ENCODE assay signal across 1 cellular context in genomic region chr4:87030606-87031441, GRCh38.
TF ChIP-seq lines count a peak whose summit lies in the region.

No MANE protein-coding gene starts in this region.

TF ChIP-seq in K562, 482 proteins besides CTCF, POLR2A, EP300 and RAD21 (continued from another document):
- TF ChIP-seq TSHZ1 (CRISPR knock-in tag; IDR thresholded peaks at IDR 0.05) = no peak
- no peak for TF ChIP-seq DEAF1 (CRISPR knock-in tag; IDR thresholded peaks at IDR 0.05)
- peak; percentile 31; the same call in 1 of the 2 replicates for TF ChIP-seq TCF3 (CRISPR knock-in tag; IDR thresholded peaks at IDR 0.05)
- TF ChIP-seq MECOM (CRISPR knock-in tag; IDR thresholded peaks at IDR 0.05) = 0 out of 2 replicates have a peak, but pooled peaks have one; percentile 50
- TF ChIP-seq E2F4 (CRISPR knock-in tag; IDR thresholded peaks at IDR 0.05; ENCODE audit: low read depth) = no peak
- TF ChIP-seq NKRF (IDR thresholded peaks at IDR 0.05; ENCODE audit: borderline replicate concordance) = peak; percentile 87
- TF ChIP-seq EWSR1 (IDR thresholded peaks at IDR 0.05; ENCODE audit: borderline replicate concordance, low read depth, partially characterized antibody) = no peak
- no peak for TF ChIP-seq CREB3 (tag; conservative IDR thresholded peaks at IDR 0.05; ENCODE audit: low read depth)
- no peak for TF ChIP-seq HINFP (tag; conservative IDR thresholded peaks at IDR 0.05; ENCODE audit: low read depth)
- peak; percentile 85 for TF ChIP-seq EGR1 (conservative IDR thresholded peaks at IDR 0.05)
- TF ChIP-seq MNT (conservative IDR thresholded peaks at IDR 0.05) = peak; percentile 97 to 99
- no peak for TF ChIP-seq CBX5 (IDR thresholded peaks at IDR 0.05; ENCODE audit: borderline replicate concordance, low read depth)
- TF ChIP-seq ZNF507 (tag; conservative IDR thresholded peaks at IDR 0.05) = no peak
- no peak for TF ChIP-seq MEF2D (tag; conservative IDR thresholded peaks at IDR 0.05; ENCODE audit: low read depth)
- TF ChIP-seq KLF16 (IDR thresholded peaks at IDR 0.05) = 0 out of 2 replicates have a peak, but pooled peaks have one; percentile 13
- TF ChIP-seq KDM1A (IDR thresholded peaks at IDR 0.05) = peak; percentile 59 to 71; a peak in 3 of 4 replicates
- TF ChIP-seq GTF3C2 (IDR thresholded peaks at IDR 0.05; ENCODE audit: borderline replicate concordance, extremely low read depth, insufficient read length) = no peak
- no peak for TF ChIP-seq ELK3 (CRISPR knock-in tag; IDR thresholded peaks at IDR 0.05)
- TF ChIP-seq EP400 (IDR thresholded peaks at IDR 0.05) = no peak
- peak; percentile 54; the same call in 1 of the 2 replicates for TF ChIP-seq POLR2AphosphoS5 (IDR thresholded peaks at IDR 0.05; ENCODE audit: control insufficient read depth, insufficient read depth, low read depth, low read length)
- TF ChIP-seq IFI16 (CRISPR knock-in tag; IDR thresholded peaks at IDR 0.05) = no peak
- TF ChIP-seq PHF20 (IDR thresholded peaks at IDR 0.05; ENCODE audit: partially characterized antibody) = no peak
- no peak for TF ChIP-seq KLF13 (tag; IDR thresholded peaks at IDR 0.05; ENCODE audit: borderline replicate concordance, low read depth)
- peak; percentile 93 for TF ChIP-seq TGIF2 (CRISPR knock-in tag; IDR thresholded peaks at IDR 0.05)
- peak; percentile 58; the same call in 1 of the 2 replicates for TF ChIP-seq ZBTB7A (IDR thresholded peaks at IDR 0.05; ENCODE audit: borderline replicate concordance, control insufficient read depth, low read depth, low read length)
